Comparison of ENCODE assay signal across 1 cellular context in the genomic region with DNA sequence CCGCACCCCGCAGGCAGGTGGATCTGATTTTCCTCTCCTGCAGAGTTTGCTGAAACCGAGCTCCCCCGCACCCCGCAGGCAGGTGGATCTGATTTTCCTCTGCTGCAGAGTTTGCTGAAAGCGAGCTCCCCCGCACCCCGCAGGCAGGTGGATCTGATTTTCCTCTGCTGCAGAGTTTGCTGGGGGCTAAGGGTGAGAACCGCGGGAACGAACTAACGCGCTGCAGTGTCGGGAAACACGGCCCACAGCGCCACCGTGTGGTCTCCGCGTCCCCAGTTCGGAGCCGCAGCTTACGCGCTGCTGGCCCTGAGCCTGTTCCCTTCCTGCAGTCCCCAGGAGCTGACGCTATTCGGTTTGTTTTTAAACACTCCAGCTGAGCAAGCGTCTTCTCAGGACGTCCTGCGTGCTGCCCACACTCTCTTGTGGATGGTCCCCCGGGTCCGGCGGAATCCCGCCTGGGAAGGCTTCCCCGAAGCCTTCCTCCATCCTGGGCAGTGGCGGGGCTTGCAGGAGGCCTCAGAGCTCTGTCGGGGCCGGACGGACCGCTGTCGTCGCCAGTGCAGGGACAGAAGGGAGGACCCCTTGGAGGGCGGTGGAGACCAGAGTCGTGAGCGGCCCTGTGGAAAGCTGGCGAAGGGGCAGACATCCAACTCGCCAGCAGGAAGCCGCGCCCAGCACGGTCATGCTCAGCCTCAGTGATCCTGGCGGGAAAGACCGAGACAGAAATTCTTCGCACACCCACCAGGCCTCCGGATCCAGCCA.
TF ChIP-seq lines count a peak whose summit lies in the region.

No MANE protein-coding gene starts in this region.

TF ChIP-seq in SK-N-SH treated with all-trans-retinoic acid at 6 μM for 48 hours, 23 proteins besides CTCF, POLR2A, EP300 and RAD21 (continued from another document):
- TF ChIP-seq, protein P1, sequence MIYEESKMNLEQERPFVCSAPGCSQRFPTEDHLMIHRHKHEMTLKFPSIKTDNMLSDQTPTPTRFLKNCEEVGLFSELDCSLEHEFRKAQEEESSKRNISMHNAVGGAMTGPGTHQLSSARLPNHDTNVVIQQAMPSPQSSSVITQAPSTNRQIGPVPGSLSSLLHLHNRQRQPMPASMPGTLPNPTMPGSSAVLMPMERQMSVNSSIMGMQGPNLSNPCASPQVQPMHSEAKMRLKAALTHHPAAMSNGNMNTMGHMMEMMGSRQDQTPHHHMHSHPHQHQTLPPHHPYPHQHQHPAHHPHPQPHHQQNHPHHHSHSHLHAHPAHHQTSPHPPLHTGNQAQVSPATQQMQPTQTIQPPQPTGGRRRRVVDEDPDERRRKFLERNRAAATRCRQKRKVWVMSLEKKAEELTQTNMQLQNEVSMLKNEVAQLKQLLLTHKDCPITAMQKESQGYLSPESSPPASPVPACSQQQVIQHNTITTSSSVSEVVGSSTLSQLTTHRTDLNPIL (CRISPR knock-in tag; IDR thresholded peaks at IDR 0.05; ENCODE audit: low read depth), result no peak
- TF ChIP-seq ZFP30 (CRISPR knock-in tag; IDR thresholded peaks at IDR 0.05) (no peak), OSR1 (CRISPR knock-in tag; IDR thresholded peaks at IDR 0.05) (no peak), ZNF70 (CRISPR knock-in tag; IDR thresholded peaks at IDR 0.05) (no peak), ISL1 (CRISPR knock-in tag; IDR thresholded peaks at IDR 0.05) (no peak)
